In genomic region chr2:113361051-113361450, GRCh38 we compare ENCODE assay signal across 28 cellular contexts.
"Had no signal": no experiment of that assay in that cellular context is flagged by ENCODE, and none has a peak within 500 bp of the region (broad histone marks: within the 10 kb centered on the region; RNA-seq: fewer than 3 reads in every experiment).

No MANE protein-coding gene starts in this region.

- H3K9me3 ChIP-seq: colonic mucosa, gastrocnemius medialis, left ventricle myocardium inferior, psoas muscle, sigmoid colon, stomach, tibial artery, vagina had no signal

- H3K4me3 Mint-ChIP-seq: dendritic cell treated with granulocyte-macrophage colony-stimulating factor and Interleukin-4, amounts not matched to agents 40 ng/mL and 50 ng/mL, for 4 days; endodermal cell; naive thymus-derived CD4-positive, alpha-beta T cell; nephron; neural progenitor cell; stimulated activated effector memory CD8-positive, alpha-beta T cell treated with anti-CD3 and anti-CD28 coated beads, Interleukin-12 subunit alpha, Interleukin-12 subunit beta, amount 100 ng/mL, for 72 hours had no signal

- H3K36me3 ChIP-seq: colonic mucosa, gastrocnemius medialis, left ventricle myocardium inferior, neural progenitor cell, sigmoid colon, stomach, tibial artery, vagina had no signal

- H3K4me1 ChIP-seq: colonic mucosa, sigmoid colon, stomach, tibial artery, vagina had no signal

- H3K27me3 Mint-ChIP-seq: dendritic cell treated with granulocyte-macrophage colony-stimulating factor and Interleukin-4, amounts not matched to agents 40 ng/mL and 50 ng/mL, for 4 days; naive thymus-derived CD4-positive, alpha-beta T cell had no signal

- H3K27ac Mint-ChIP-seq: dendritic cell treated with granulocyte-macrophage colony-stimulating factor and Interleukin-4, amounts not matched to agents 40 ng/mL and 50 ng/mL, for 4 days; endodermal cell; naive thymus-derived CD4-positive, alpha-beta T cell; nephron; neural progenitor cell; stimulated activated effector memory CD8-positive, alpha-beta T cell treated with anti-CD3 and anti-CD28 coated beads, Interleukin-12 subunit alpha, Interleukin-12 subunit beta, amount 100 ng/mL, for 72 hours had no signal

- H3K4me3 ChIP-seq: colonic mucosa, gastrocnemius medialis, left ventricle myocardium inferior, neural progenitor cell, psoas muscle, sigmoid colon, stomach, tibial artery, vagina had no signal

- H3K9me3 Mint-ChIP-seq: dendritic cell treated with granulocyte-macrophage colony-stimulating factor and Interleukin-4, amounts not matched to agents 40 ng/mL and 50 ng/mL, for 4 days; endodermal cell; naive thymus-derived CD4-positive, alpha-beta T cell; nephron; neural progenitor cell; stimulated activated effector memory CD8-positive, alpha-beta T cell treated with anti-CD3 and anti-CD28 coated beads, Interleukin-12 subunit alpha, Interleukin-12 subunit beta, amount 100 ng/mL, for 72 hours had no signal

- H3K27me3 ChIP-seq: colonic mucosa, gastrocnemius medialis, neural progenitor cell, sigmoid colon, stomach, tibial artery, vagina had no signal

- DNase-seq: colonic mucosa; effector CD8-positive, alpha-beta T cell; endodermal cell; foreskin fibroblast; gastrocnemius medialis; head of caudate nucleus; kidney; left ventricle myocardium inferior; mesendoderm; midbrain; naive thymus-derived CD4-positive, alpha-beta T cell; nucleus accumbens; posterior cingulate gyrus; psoas muscle; right cardiac atrium; sigmoid colon; stimulated activated CD4-positive, alpha-beta T cell treated with anti-CD3 and anti-CD28 coated beads, Interleukin-2, amount 100 ng/mL, for 24 hours; stimulated activated CD4-positive, alpha-beta T cell treated with anti-CD3 and anti-CD28 coated beads, Interleukin-4, amount 100 ng/mL, for 24 hours; stimulated activated naive CD4-positive, alpha-beta T cell treated with Interleukin-2 at 50 U/mL for 16 hours; stomach; tibial artery had no signal

- H3K27ac ChIP-seq: colonic mucosa, epithelial cell of prostate, gastrocnemius medialis, left ventricle myocardium inferior, neural progenitor cell, psoas muscle, sigmoid colon, stomach, tibial artery, vagina had no signal

- H3K36me3 Mint-ChIP-seq: naive thymus-derived CD4-positive, alpha-beta T cell; neural progenitor cell; stimulated activated effector memory CD8-positive, alpha-beta T cell treated with anti-CD3 and anti-CD28 coated beads, Interleukin-12 subunit alpha, Interleukin-12 subunit beta, amount 100 ng/mL, for 72 hours had no signal

- ATAC-seq: esophagus mucosa; gastrocnemius medialis; naive thymus-derived CD4-positive, alpha-beta T cell; psoas muscle; right cardiac atrium; stimulated activated effector memory CD8-positive, alpha-beta T cell treated with anti-CD3 and anti-CD28 coated beads, Interleukin-12 subunit alpha, Interleukin-12 subunit beta, amount 100 ng/mL, for 72 hours had no signal
